1 cellular context compared by ENCODE assay signal in the genomic region with DNA sequence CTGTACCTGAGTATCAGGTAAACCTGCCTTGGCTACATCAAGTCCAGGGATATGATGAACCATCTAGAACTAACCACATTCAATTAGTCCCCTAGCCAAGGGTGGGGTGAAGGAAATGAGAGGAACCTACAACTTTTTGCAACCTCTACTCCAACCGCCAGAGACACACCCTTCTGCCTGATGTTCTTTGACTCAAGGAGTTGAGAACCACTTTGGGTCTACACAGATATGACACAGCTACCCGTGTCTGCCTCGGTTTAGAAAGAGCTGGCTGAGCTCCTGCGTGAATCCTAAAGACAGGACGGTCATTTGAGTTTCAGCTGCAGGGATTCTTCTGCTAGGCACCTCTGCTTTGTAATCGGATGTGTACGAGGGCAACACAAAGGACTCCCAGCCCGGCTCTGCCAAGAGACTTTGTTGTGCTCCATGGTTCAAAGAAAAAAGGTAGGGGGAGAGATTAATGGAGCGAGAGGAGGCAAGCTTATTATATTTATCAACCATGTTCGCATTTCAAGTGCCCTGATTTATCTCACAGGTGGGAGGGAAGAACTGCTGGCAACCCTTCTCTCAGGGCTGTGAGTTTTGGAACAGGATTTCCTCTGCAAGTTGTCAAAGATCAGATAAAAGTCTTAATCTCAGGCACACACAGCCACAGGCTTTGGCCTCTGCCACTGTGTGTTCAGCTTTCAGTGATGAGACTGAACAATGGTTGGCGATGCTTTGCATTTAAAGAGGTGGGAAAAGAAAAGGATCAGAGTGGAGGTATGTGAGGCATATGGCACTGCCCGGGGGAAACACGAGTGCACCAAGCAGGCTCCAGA.
TF ChIP-seq lines count a peak whose summit lies in the region.

No MANE protein-coding gene starts in this region.

TF ChIP-seq in H1, 55 proteins besides CTCF, POLR2A, EP300 and RAD21:
- TF ChIP-seq CEBPB (IDR thresholded peaks at IDR 0.05; ENCODE audit: low read depth, low read length), result no peak
- no peak for TF ChIP-seq MAX (IDR thresholded peaks at IDR 0.05)
- TF ChIP-seq GABPA (IDR thresholded peaks at IDR 0.05; ENCODE audit: borderline replicate concordance, insufficient read depth, low read length), result no peak
- TF ChIP-seq GTF2F1 (IDR thresholded peaks at IDR 0.05; ENCODE audit: borderline replicate concordance, low read depth, low read length), result no peak
- no peak for TF ChIP-seq ZNF274 (IDR thresholded peaks at IDR 0.05; ENCODE audit: borderline replicate concordance, extremely low read depth, low read length)
- TF ChIP-seq HDAC2 (IDR thresholded peaks at IDR 0.05; ENCODE audit: borderline replicate concordance in 1 of 2, low read depth in 2 of 2, low read length in 2 of 2), result no peak
- TF ChIP-seq BRCA1 (IDR thresholded peaks at IDR 0.05; ENCODE audit: low read depth, low read length), result no peak
- no peak for TF ChIP-seq NANOG (IDR thresholded peaks at IDR 0.05; ENCODE audit: insufficient read depth, low read depth, low read length, poor library complexity, severe bottlenecking)
- no peak for TF ChIP-seq POLR2AphosphoS5 (IDR thresholded peaks at IDR 0.05; ENCODE audit: low read depth, low read length)
- TF ChIP-seq BACH1 (IDR thresholded peaks at IDR 0.05; ENCODE audit: low read length), result no peak
- TF ChIP-seq CBX8 (IDR thresholded peaks at IDR 0.05; ENCODE audit: borderline replicate concordance, low read depth, low read length), result no peak
- TF ChIP-seq, protein P1, sequence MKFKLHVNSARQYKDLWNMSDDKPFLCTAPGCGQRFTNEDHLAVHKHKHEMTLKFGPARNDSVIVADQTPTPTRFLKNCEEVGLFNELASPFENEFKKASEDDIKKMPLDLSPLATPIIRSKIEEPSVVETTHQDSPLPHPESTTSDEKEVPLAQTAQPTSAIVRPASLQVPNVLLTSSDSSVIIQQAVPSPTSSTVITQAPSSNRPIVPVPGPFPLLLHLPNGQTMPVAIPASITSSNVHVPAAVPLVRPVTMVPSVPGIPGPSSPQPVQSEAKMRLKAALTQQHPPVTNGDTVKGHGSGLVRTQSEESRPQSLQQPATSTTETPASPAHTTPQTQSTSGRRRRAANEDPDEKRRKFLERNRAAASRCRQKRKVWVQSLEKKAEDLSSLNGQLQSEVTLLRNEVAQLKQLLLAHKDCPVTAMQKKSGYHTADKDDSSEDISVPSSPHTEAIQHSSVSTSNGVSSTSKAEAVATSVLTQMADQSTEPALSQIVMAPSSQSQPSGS (IDR thresholded peaks at IDR 0.05; ENCODE audit: low read length), result no peak
- no peak for TF ChIP-seq TBP (IDR thresholded peaks at IDR 0.05; ENCODE audit: low read depth, low read length)
- no peak for TF ChIP-seq JUND (IDR thresholded peaks at IDR 0.05; ENCODE audit: low read length)
- no peak for TF ChIP-seq PHF8 (conservative IDR thresholded peaks at IDR 0.05; ENCODE audit: low read depth, low read length)
